In the genomic region with DNA sequence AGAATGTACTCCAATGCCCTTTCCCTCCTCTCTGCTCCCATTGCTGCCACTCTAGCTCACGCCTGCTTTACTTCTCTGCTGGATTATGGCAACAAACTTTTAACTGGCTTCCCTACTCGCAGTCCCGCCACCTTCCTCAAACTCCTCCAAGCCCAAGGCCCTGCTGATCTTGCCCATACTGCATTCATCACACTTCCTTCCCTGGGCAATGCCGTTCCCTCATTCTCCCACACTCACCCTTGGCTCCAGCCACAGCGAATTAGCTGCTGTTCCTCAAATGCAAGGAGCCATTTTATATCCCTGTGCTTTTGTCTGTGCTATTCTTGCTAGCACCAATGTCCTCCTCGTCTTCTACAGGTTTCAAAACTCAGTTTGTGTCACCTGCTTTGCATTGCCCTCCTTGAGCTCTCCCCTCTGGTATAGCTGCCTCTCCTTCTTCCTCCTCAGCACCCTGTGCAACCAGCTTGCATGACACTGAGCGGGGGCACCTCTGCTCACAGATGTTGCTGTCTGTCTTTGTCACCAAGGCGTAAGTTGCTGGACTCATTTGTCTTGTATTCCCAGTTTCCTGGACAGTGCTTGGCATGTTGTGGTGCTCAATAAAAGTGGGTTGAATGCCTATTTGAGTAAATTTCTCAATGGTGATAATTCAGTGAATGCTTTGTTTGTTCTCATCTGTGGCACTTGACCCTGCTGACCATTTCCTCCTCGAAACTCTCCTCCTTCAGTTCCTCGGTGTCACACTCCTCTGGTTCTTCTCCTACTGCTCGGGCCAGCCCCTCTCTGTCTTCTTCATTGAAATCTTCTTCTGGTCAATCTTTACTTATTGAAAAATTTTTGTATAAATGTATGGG, we compare ENCODE assay signal across 17 cellular contexts.
"Had no signal": no experiment of that assay in that cellular context is flagged by ENCODE, and none has a peak within 500 bp of the region (broad histone marks: within the 10 kb centered on the region; RNA-seq: fewer than 3 reads in every experiment).

No MANE protein-coding gene starts in this region.

- H3K4me3 Mint-ChIP-seq: activated T-helper 17 cell treated with anti-CD3 and anti-CD28 coated beads, Interleukin-2, amount 50 U/mL, for 72 hours; naive thymus-derived CD4-positive, alpha-beta T cell had no signal

- H3K4me1 Mint-ChIP-seq: activated T-helper 17 cell treated with anti-CD3 and anti-CD28 coated beads, Interleukin-2, amount 50 U/mL, for 72 hours had no signal

- H3K4me1 ChIP-seq: breast epithelium, tibial nerve had no signal

- H3K36me3 Mint-ChIP-seq: naive thymus-derived CD4-positive, alpha-beta T cell had no signal

- H3K27ac Mint-ChIP-seq: activated T-helper 17 cell treated with anti-CD3 and anti-CD28 coated beads, Interleukin-2, amount 50 U/mL, for 72 hours; naive thymus-derived CD4-positive, alpha-beta T cell had no signal

- H3K27me3 ChIP-seq: breast epithelium, tibial nerve had no signal

- H3K4me3 ChIP-seq: breast epithelium, skin epidermis, tibial nerve had no signal

- DNase-seq: activated CD4-positive, alpha-beta T cell treated with anti-CD3 and anti-CD28 coated beads, Interleukin-2, amount 50 U/mL, for 48 hours; activated CD4-positive, CD25-positive, alpha-beta regulatory T cell treated with anti-CD3 and anti-CD28 coated beads, Interleukin-2, amount 50 U/mL, for 72 hours; activated naive CD4-positive, alpha-beta T cell treated with Interleukin-2 at 50 U/mL for 16 hours; aorta; cerebellar nuclear complex; erythroblast; naive thymus-derived CD4-positive, alpha-beta T cell; nucleus accumbens; stimulated activated CD4-positive, alpha-beta T cell treated with anti-CD3 and anti-CD28 coated beads, Interleukin-15, amount 100 ng/mL, for 24 hours; stimulated activated CD4-positive, alpha-beta T cell treated with anti-CD3 and anti-CD28 coated beads, Interleukin-4, amount 100 ng/mL, for 1 hour; stimulated activated naive CD4-positive, alpha-beta T cell treated with Interleukin-2 at 50 U/mL for 16 hours; substantia nigra had no signal

- FAIRE-seq: islet of Langerhans had no signal

- H3K27ac ChIP-seq: breast epithelium, skin epidermis, tibial nerve had no signal

- ATAC-seq: activated T-helper 17 cell treated with anti-CD3 and anti-CD28 coated beads, Interleukin-2, amount 50 U/mL, for 72 hours; naive thymus-derived CD4-positive, alpha-beta T cell had no signal

- H3K36me3 ChIP-seq: breast epithelium, tibial nerve had no signal
